In genomic region chr9:76342862-76343261, GRCh38 we compare ENCODE assay signal across 17 cellular contexts. TPM values are rescaled to one million over a fixed set of nuclear protein-coding genes. Genes with fewer than 3 reads are reported as not detected.
A peak's percentile ranks its signal among the peaks of the same experiment; 100 is the strongest.
DNase-seq lines count a peak whose midpoint lies in the region; ATAC-seq and TF ChIP-seq lines count a peak whose summit lies in the region.
"Had no signal": no experiment of that assay in that cellular context is flagged by ENCODE, and none has a peak within 500 bp of the region (broad histone marks: within the 10 kb centered on the region; RNA-seq: fewer than 3 reads in every experiment).

No MANE protein-coding gene starts in this region.

- no peak overlapping the region for H4K91ac ChIP-seq in trophoblast cell (ENCODE audit: low read depth, low read length)

- H3K4me1 ChIP-seq in RWPE2 (ENCODE audit: insufficient read depth, poor library complexity, severe bottlenecking) (no peaks in the 10 kb centered on the region), foreskin keratinocyte (no peaks in the 10 kb centered on the region), trophoblast cell (ENCODE audit: control insufficient read depth in 1 of 2, insufficient read depth in 2 of 2, low read length in 2 of 2) (no peaks in the 10 kb centered on the region)

- H3K18ac ChIP-seq in trophoblast cell (ENCODE audit: low read length): no peak overlapping the region

- no peak overlapping the region for H4K12ac ChIP-seq in trophoblast cell (ENCODE audit: low read depth, low read length)

- no peak overlapping the region for H2AK5ac ChIP-seq in trophoblast cell (ENCODE audit: low read length)

- no peaks in the 10 kb centered on the region for H3K27me3 ChIP-seq in RWPE2 (ENCODE audit: insufficient read depth, poor library complexity, severe bottlenecking)
- H3K27me3 ChIP-seq in foreskin keratinocyte: no peaks in the 10 kb centered on the region
- H3K27me3 ChIP-seq in trophoblast cell (ENCODE audit: insufficient read depth, low read length): no peaks in the 10 kb centered on the region
- H3K27me3 ChIP-seq: BE2C had no signal

- ATAC-seq in RWPE2 (ENCODE audit: low read depth): peak; percentile 31; the same call in 1 of the 3 replicates
- peak; percentile 65 for ATAC-seq in foreskin keratinocyte
- no peak for ATAC-seq in GM18861 (IDR thresholded peaks at IDR 0.05; ENCODE audit: unreplicated experiment)

- H2BK12ac ChIP-seq in trophoblast cell (ENCODE audit: low read length): peak overlapping the region; percentile 77

- H2BK5ac ChIP-seq in trophoblast cell (ENCODE audit: low read depth, low read length, poor library complexity): peak overlapping the region; percentile 19

- WGBS in trophoblast cell (ENCODE audit: extremely low coverage, insufficient coverage, insufficient read length): no CpG with 5 or more reads among the region's 2 CpGs

- H3K27ac ChIP-seq in RWPE2 (ENCODE audit: poor library complexity, severe bottlenecking): no peak overlapping the region
- no peak overlapping the region for H3K27ac ChIP-seq in foreskin keratinocyte
- H3K27ac ChIP-seq in trophoblast cell (ENCODE audit: low read depth, low read length): no peak overlapping the region

- no peaks in the 10 kb centered on the region for H3K36me3 ChIP-seq in RWPE2 (ENCODE audit: low read depth)
- H3K36me3 ChIP-seq in trophoblast cell (ENCODE audit: control insufficient read depth in 1 of 2, insufficient read depth in 2 of 2, low read length in 2 of 2): no peaks in the 10 kb centered on the region
- H3K36me3 ChIP-seq: BE2C had no signal

- no peak overlapping the region for H3K4ac ChIP-seq in trophoblast cell (ENCODE audit: low read depth, low read length)

- H2BK120ac ChIP-seq in trophoblast cell (ENCODE audit: insufficient read depth, low read length, poor library complexity): peak overlapping the region; percentile 46

- H3K14ac ChIP-seq in trophoblast cell (ENCODE audit: low read length): no peak overlapping the region

- H3K79me2 ChIP-seq in trophoblast cell (ENCODE audit: control insufficient read depth, insufficient read depth, low read length, poor library complexity): no peaks in the 10 kb centered on the region

- H3K4me2 ChIP-seq in trophoblast cell (ENCODE audit: low read length): no peak overlapping the region

- H3K79me1 ChIP-seq in trophoblast cell (ENCODE audit: low read length): peaks cover 2% of the 10 kb centered on the region

- H3K9me3 ChIP-seq in RWPE2 (ENCODE audit: severe bottlenecking) (no peaks in the 10 kb centered on the region), trophoblast cell (ENCODE audit: insufficient read depth, low read depth, low read length) (no peaks in the 10 kb centered on the region)
- H3K9me3 ChIP-seq: BE2C had no signal

- TF ChIP-seq CTCF in RWPE2 (IDR thresholded peaks at IDR 0.05; ENCODE audit: poor library complexity, severe bottlenecking): no peak
- no peak for TF ChIP-seq CTCF in foreskin keratinocyte (conservative IDR thresholded peaks at IDR 0.05)
- no peak for TF ChIP-seq CTCF in GM10248 (IDR thresholded peaks at IDR 0.05; ENCODE audit: control extremely low read depth, extremely low read depth, low read depth, missing control alignments)

- POLR2A ChIA-PET in GM10248 (lab: Yijun Ruan, JAX): no interaction called here

- no peak overlapping the region for H3K23ac ChIP-seq in trophoblast cell (ENCODE audit: low read length)

- no peak overlapping the region for H3K9ac ChIP-seq in trophoblast cell (ENCODE audit: low read length)

- DNase-seq in RWPE2 (ENCODE audit: low spot score): no peak
- DNase-seq in foreskin keratinocyte: peak; percentile 26 to 29
- peak in 1 of 2 donors; percentile 47 for DNase-seq in trophoblast cell
- no peak for DNase-seq in GM10248 (ENCODE audit: extremely low spot score)
- no peak for DNase-seq in Ammon's horn (ENCODE audit: low spot score)
- DNase-seq: BE2C; C1 segment of cervical spinal cord; CD4-positive, CD25-positive, alpha-beta regulatory T cell; CD8-positive, alpha-beta memory T cell; COR-L47; DMS 273 treated with DMSO at 0.1 percent for 48 hours; DMS53; DND-41; EL; H9; IMR-90 had no signal

- H3K4me3 ChIP-seq in RWPE2 (ENCODE audit: severe bottlenecking) (no peak overlapping the region), trophoblast cell (ENCODE audit: low read depth, low read length) (no peak overlapping the region)

- CTCF ChIA-PET in GM10248 (lab: Yijun Ruan, JAX): no interaction called here

- no peak overlapping the region for H4K8ac ChIP-seq in trophoblast cell (ENCODE audit: low read depth, low read length)

- no peak overlapping the region for H2AFZ ChIP-seq in trophoblast cell (ENCODE audit: insufficient read depth, low read length, poor library complexity)

RNA-seq across cellular contexts. Expression of gene RFK, which starts 51.4 kb away (rescaled TPM):
- total RNA-seq in foreskin keratinocyte: 19.8 and 22.4 TPM in 2 replicates
- 10.8 and 12.2 TPM in 2 replicates for polyA plus RNA-seq in foreskin keratinocyte
- 90.5 and 91.8 TPM in 2 replicates for polyA plus RNA-seq in trophoblast cell (2013)

Comparison
In these comparisons a context has a peak if more than half of its experiments do, and no peak if none do; other contexts are left out.
1. DNase-seq: peak in foreskin keratinocyte (2 of 2); none in RWPE2 (single experiment), GM10248 (single experiment) and Ammon's horn (single experiment).